In genomic region chr10:100020161-100020882, GRCh38 we compare ENCODE assay signal across 9 cellular contexts. TPM values are rescaled to one million over a fixed set of nuclear protein-coding genes. Genes with fewer than 3 reads are reported as not detected.
DNase-seq lines count a peak whose midpoint lies in the region; ATAC-seq and TF ChIP-seq lines count a peak whose summit lies in the region.
"Had no signal": no experiment of that assay in that cellular context is flagged by ENCODE, and none has a peak within 500 bp of the region (broad histone marks: within the 10 kb centered on the region; RNA-seq: fewer than 3 reads in every experiment).

No MANE protein-coding gene starts in this region.

- DNase-seq in DMS79 treated with DMSO at 0.1 percent for 48 hours (lab: John Stamatoyannopoulos, UW) (peak; percentile 70), HuH-7.5 (ENCODE audit: low spot score) (peak; percentile 44), NOMO-1 treated with DMSO at 0.1 percent for 48 hours (lab: John Stamatoyannopoulos, UW; ENCODE audit: unreplicated experiment) (no peak), H7 (no peak), dorsolateral prefrontal cortex (no peak)
- DNase-seq in activated effector memory CD4-positive, alpha-beta T cell treated with Interleukin-2 at 50 U/mL for 16 hours = no peak

- H3K27ac ChIP-seq in dorsolateral prefrontal cortex = no peak overlapping the region
- H3K27ac ChIP-seq: upper lobe of left lung had no signal

- ATAC-seq in GM21423 (IDR thresholded peaks at IDR 0.05; ENCODE audit: unreplicated experiment) = peak; percentile 84

- intact Hi-C loops in dorsolateral prefrontal cortex (cut with DNase I) = no loop called here

- H3K27me3 ChIP-seq in H7 (ENCODE audit: control insufficient read depth, insufficient read depth, low read length) = no peaks in the 10 kb centered on the region
- peaks cover 0 to 23% (median 0%) of the 10 kb centered on the region in 45 donors for H3K27me3 ChIP-seq in dorsolateral prefrontal cortex
- H3K27me3 ChIP-seq: upper lobe of left lung had no signal

- peak overlapping the region in 1 of 5 experiments; percentile 1 for H3K4me3 Mint-ChIP-seq in brain

- H3K36me3 Mint-ChIP-seq in brain = no peaks in the 10 kb centered on the region

- H3K4me3 ChIP-seq in H7 (ENCODE audit: insufficient read depth, low read depth, low read length) (no peak overlapping the region), dorsolateral prefrontal cortex (no peak overlapping the region)
- H3K4me3 ChIP-seq: upper lobe of left lung had no signal

- peak overlapping the region in 3 of 5 experiments; percentile 7 to 51 (median 9) for H3K27ac Mint-ChIP-seq in brain

- H3K36me3 ChIP-seq in H7 (replicated peaks; ENCODE audit: control insufficient read depth, insufficient read depth, low read length) = no peaks in the 10 kb centered on the region
- H3K36me3 ChIP-seq: upper lobe of left lung had no signal

- H3K9me3 Mint-ChIP-seq in brain = no peaks in the 10 kb centered on the region

- H3K4me1 Mint-ChIP-seq in brain = peaks cover 31% of the 10 kb centered on the region

- TF ChIP-seq CTCF in brain (conservative IDR thresholded peaks at IDR 0.05) = no peak
- no peak for TF ChIP-seq CTCF in dorsolateral prefrontal cortex (IDR thresholded peaks at IDR 0.05 in 54 of 56, conservative IDR thresholded peaks at IDR 0.05 in 2 of 56; ENCODE audit: low read depth in 1 of 56, partially characterized antibody in 56 of 56)

- H3K27me3 Mint-ChIP-seq in brain = peaks cover 11% of the 10 kb centered on the region

RNA-seq across cellular contexts. Expression of gene DNMBP, which starts 10.6 kb away (rescaled TPM):
- 4.5 TPM for polyA plus RNA-seq in brain (ENCODE audit: insufficient read depth, low read depth, low replicate concordance)
- total RNA-seq in H7 (2014; rRNA removed; shearing (Covaris generic)) = 8.5 and 16.9 TPM in 2 replicates
- total RNA-seq in dorsolateral prefrontal cortex = 10 to 100 TPM in 44 of 120 experiments, 1 to 10 TPM in 76; 5.3 to 14.0 (median 9.2) TPM

Comparison
In these comparisons a context has a peak if more than half of its experiments do, and no peak if none do; other contexts are left out.
1. DNase-seq: peak in DMS79 treated with DMSO at 0.1 percent for 48 hours (single experiment) and HuH-7.5 (single experiment); none in NOMO-1 treated with DMSO at 0.1 percent for 48 hours (single experiment), activated effector memory CD4-positive, alpha-beta T cell treated with Interleukin-2 at 50 U/mL for 16 hours (single experiment), H7 (single experiment) and dorsolateral prefrontal cortex (0 of 10).